Comparison of ENCODE assay signal across 8 cellular contexts in genomic region chr16:727291-727977, GRCh38. TPM values are rescaled to one million over a fixed set of nuclear protein-coding genes. Genes with fewer than 3 reads are reported as not detected.
DNase-seq lines count a peak whose midpoint lies in the region; FAIRE-seq and TF ChIP-seq lines count a peak whose summit lies in the region.

No MANE protein-coding gene starts in this region.

- H2AK5ac ChIP-seq in H1 (ENCODE audit: low read depth, low read length) (0 out of 2 replicates have a peak overlapping the region, but pooled peaks have one; percentile 75), neuronal stem cell (ENCODE audit: low read depth, low read length) (peak overlapping the region; percentile 99)

- WGBS in H1 (ENCODE audit: extremely low coverage in 1 of 2, insufficient coverage in 1 of 2, insufficient read length in 1 of 2, insufficient replicate concordance in 2 of 2, low coverage in 1 of 2, low lambda C conversion rate in 2 of 2, missing lambda C conversion rate in 1 of 2), 2 experiments, result 2% methylated on average over 28 of the region's 61 CpGs; no CpG with 5 or more reads in 1 of the 2 experiments
- no CpG with 5 or more reads among the region's 61 CpGs for WGBS in neuronal stem cell (ENCODE audit: extremely low coverage in 2 of 2, insufficient read length in 2 of 2, insufficient replicate concordance in 1 of 2), 2 donors

- H3K4me3 ChIP-seq in H1 (ENCODE audit: extremely low read depth in 1 of 4, insufficient read depth in 2 of 4, low read depth in 3 of 4, low read length in 4 of 4) (peak overlapping the region; percentile 33 to 83 (median 46)), neuronal stem cell (ENCODE audit: low read length in 2 of 2) (peak overlapping the region; percentile 45 to 81)

- H3K36me3 ChIP-seq in H1 (ENCODE audit: control insufficient read depth in 2 of 4, insufficient read depth in 4 of 4, low read length in 3 of 4) (no peaks in the 10 kb centered on the region), neuronal stem cell (replicated peaks in 1 of 2; ENCODE audit: control insufficient read depth in 2 of 2, insufficient read depth in 2 of 2, low read length in 2 of 2) (peaks cover 7 to 14% of the 10 kb centered on the region in 2 donors)

- no peak for FAIRE-seq in H1 (lab: Jason Lieb, UNC)

- no peaks in the 10 kb centered on the region for H3K79me2 ChIP-seq in H1 (ENCODE audit: control insufficient read depth in 1 of 2, insufficient read depth in 2 of 2, low read length in 2 of 2)

- peaks cover under 1 to 14% of the 10 kb centered on the region in 2 experiments for H4K20me1 ChIP-seq in H1 (replicated peaks in 1 of 2; ENCODE audit: control insufficient read depth in 1 of 2, insufficient read depth in 2 of 2, low read length in 2 of 2)

- H3K9ac ChIP-seq in H1 (replicated peaks in 1 of 4; ENCODE audit: extremely low read depth in 1 of 4, low read depth in 3 of 4, low read length in 3 of 4), result peak overlapping the region in 2 of 4 experiments; percentile 22 to 37; a peak in 3 of 7 replicates
- H3K9ac ChIP-seq in neuronal stem cell (ENCODE audit: low read depth, low read length, poor library complexity), result peak overlapping the region; percentile 95

- H3K4me1 Mint-ChIP-seq in activated CD4-positive, alpha-beta T cell treated with anti-CD3 and anti-CD28 coated beads, Interleukin-2, amount 10 ng/mL, durations not matched to agents 7 days and 5 days, result no peaks in the 10 kb centered on the region

- H3K27me3 Mint-ChIP-seq in activated CD4-positive, alpha-beta T cell treated with anti-CD3 and anti-CD28 coated beads, Interleukin-2, amount 10 ng/mL, durations not matched to agents 7 days and 5 days, result no peaks in the 10 kb centered on the region

- no peak overlapping the region for H2BK15ac ChIP-seq in H1 (ENCODE audit: low read length)
- peak overlapping the region; percentile 94 for H2BK15ac ChIP-seq in neuronal stem cell (ENCODE audit: low read length)

- H3K9me3 ChIP-seq in H1 (ENCODE audit: insufficient read depth in 2 of 2, low read depth in 1 of 2, low read length in 1 of 2), result no peaks in the 10 kb centered on the region
- no peaks in the 10 kb centered on the region for H3K9me3 ChIP-seq in neuronal stem cell (replicated peaks in 1 of 2; ENCODE audit: control insufficient read depth in 2 of 2, insufficient read depth in 1 of 2, low read depth in 1 of 2, low read length in 2 of 2)

- peaks cover 19% of the 10 kb centered on the region; the same call in 1 of the 2 replicates for H3K23me2 ChIP-seq in H1 (ENCODE audit: low read depth, low read length)

- H2BK12ac ChIP-seq in H1 (ENCODE audit: low read depth, low read length) (no peak overlapping the region; the same call in 1 of the 2 replicates), neuronal stem cell (ENCODE audit: low read length) (peak overlapping the region; percentile 95)

- H4K5ac ChIP-seq in H1 (ENCODE audit: insufficient read length, low read depth, low read length), result no peak overlapping the region

- H3K9me3 Mint-ChIP-seq in activated CD4-positive, alpha-beta T cell treated with anti-CD3 and anti-CD28 coated beads, Interleukin-2, amount 10 ng/mL, durations not matched to agents 7 days and 5 days, result no peaks in the 10 kb centered on the region

- no peak for TF ChIP-seq EP300 in H1 (IDR thresholded peaks at IDR 0.05; ENCODE audit: borderline replicate concordance in 1 of 2, low read depth in 2 of 2, low read length in 2 of 2)

- POLR2A ChIA-PET in activated CD4-positive, alpha-beta T cell treated with anti-CD3 and anti-CD28 coated beads, Interleukin-2, amount 10 ng/mL, durations not matched to agents 7 days and 5 days (lab: Charles Lee), result no interaction called here
- POLR2A ChIA-PET in H1 (lab: Charles Lee; ENCODE audit: partially characterized antibody), result interaction anchor here (0.8 to 23.0 kb wide), 10 partner anchors 11 to 76 kb away, joined by 3 to 353 read pairs (median 4); partner anchors contain the start of genes ANTKMT, CCDC78, CHTF18 and CIAO3

- no peak overlapping the region for H2BK120ac ChIP-seq in H1 (replicated peaks; ENCODE audit: low read depth, low read length)
- no peak overlapping the region for H2BK120ac ChIP-seq in neuronal stem cell (ENCODE audit: low read depth, low read length)

- H3K79me1 ChIP-seq in H1 (ENCODE audit: low read depth, low read length) (no peaks in the 10 kb centered on the region), neuronal stem cell (ENCODE audit: low read depth, low read length) (peaks cover 8% of the 10 kb centered on the region)

- CTCF ChIA-PET in activated CD4-positive, alpha-beta T cell treated with anti-CD3 and anti-CD28 coated beads, Interleukin-2, amount 10 ng/mL, durations not matched to agents 7 days and 5 days (lab: Charles Lee), result interaction anchor here (0.9 to 2.6 kb wide), 5 partner anchors 8 to 58 kb away, joined by 3 to 9 read pairs (median 5); no protein-coding TSS in a partner anchor
- CTCF ChIA-PET in H1 (lab: Charles Lee; ENCODE audit: partially characterized antibody), result interaction anchor here (32.4 to 35.8 kb wide), 3 partner anchors 9 to 57 kb away, joined by 424 to 977 read pairs (median 977); partner anchors contain the start of genes ANTKMT, CCDC78, CHTF18 and CIAO3

- 0 out of 2 replicates have a peak overlapping the region, but pooled peaks have one; percentile 80 for H2BK20ac ChIP-seq in H1 (ENCODE audit: low read length)

- H3K23ac ChIP-seq in H1 (ENCODE audit: insufficient read length) (no peak overlapping the region), neuronal stem cell (ENCODE audit: low read depth, low read length, poor library complexity) (peak overlapping the region; percentile 99)

- H3K56ac ChIP-seq in H1 (replicated peaks; ENCODE audit: insufficient read length, low read depth, low read length), result no peak overlapping the region

- H2BK5ac ChIP-seq in H1 (ENCODE audit: low read depth, low read length) (0 out of 2 replicates have a peak overlapping the region, but pooled peaks have one; percentile 24), neuronal stem cell (ENCODE audit: low read length) (peak overlapping the region; percentile 82)

- H4K91ac ChIP-seq in H1 (replicated peaks; ENCODE audit: insufficient read length, low read length), result peak overlapping the region; percentile 93
- H4K91ac ChIP-seq in neuronal stem cell (ENCODE audit: low read depth, low read length, poor library complexity), result no peak overlapping the region

- H3K4me2 ChIP-seq in H1 (ENCODE audit: insufficient read depth in 1 of 2, low read depth in 2 of 2, low read length in 2 of 2) (peak overlapping the region; percentile 93 to 99), neuronal stem cell (ENCODE audit: insufficient read depth, low read length, poor library complexity, severe bottlenecking) (peak overlapping the region; percentile 97)

- peak overlapping the region; percentile 60 for H3K18ac ChIP-seq in H1 (ENCODE audit: extremely low read depth, low read length)
- H3K18ac ChIP-seq in neuronal stem cell (ENCODE audit: low read length), result peak overlapping the region; percentile 97

- peaks cover 0 to 16% (median 5%) of the 10 kb centered on the region in 4 experiments; a peak in 4 of 7 replicates for H3K27me3 ChIP-seq in H1 (replicated peaks in 1 of 4; ENCODE audit: control insufficient read depth in 3 of 4, extremely low read depth in 1 of 4, insufficient read depth in 3 of 4, low read length in 3 of 4)
- peaks cover 0 to 16% (median 0%) of the 10 kb centered on the region in 3 experiments for H3K27me3 ChIP-seq in neuronal stem cell (ENCODE audit: control insufficient read depth in 3 of 3, insufficient read depth in 3 of 3, low read depth in 1 of 3, low read length in 3 of 3)

- H4K8ac ChIP-seq in H1 (ENCODE audit: extremely low read depth, insufficient read depth, low read length), result peak overlapping the region; percentile 68; the same call in 1 of the 2 replicates
- H4K8ac ChIP-seq in neuronal stem cell (ENCODE audit: low read depth, low read length), result peak overlapping the region; percentile 72

- peak; percentile 31 for DNase-seq in activated CD4-positive, alpha-beta T cell treated with anti-CD3 and anti-CD28 coated beads, Interleukin-2, amount 10 ng/mL, durations not matched to agents 7 days and 5 days
- DNase-seq in activated CD4-positive, alpha-beta T cell treated with anti-CD3 and anti-CD28 coated beads for 4 hours, result no peak
- DNase-seq in RKO (ENCODE audit: low spot score) (peak; percentile 77), H1 (ENCODE audit: low read depth in 1 of 2, low spot score in 2 of 2) (no peak), neuronal stem cell (ENCODE audit: low spot score) (no peak), middle frontal gyrus (ENCODE audit: extremely low spot score, low spot score) (no peak), LoVo (ENCODE audit: low spot score) (no peak)
- DNase-seq in stimulated activated CD4-positive, alpha-beta T cell treated with anti-CD3 and anti-CD28 coated beads, Interleukin-2, amount 100 ng/mL, for 48 hours, result no peak

- peak overlapping the region; percentile 48 for H3K4me3 Mint-ChIP-seq in activated CD4-positive, alpha-beta T cell treated with anti-CD3 and anti-CD28 coated beads, Interleukin-2, amount 10 ng/mL, durations not matched to agents 7 days and 5 days

- peaks cover 0 to 14% (median 8%) of the 10 kb centered on the region in 4 experiments; a peak in 5 of 7 replicates for H3K4me1 ChIP-seq in H1 (replicated peaks in 1 of 4; ENCODE audit: control insufficient read depth in 3 of 4, insufficient read depth in 4 of 4, low read length in 3 of 4)
- H3K4me1 ChIP-seq in neuronal stem cell (ENCODE audit: control insufficient read depth in 2 of 2, insufficient read depth in 1 of 2, low read depth in 1 of 2, low read length in 2 of 2), result peaks cover 5 to 11% of the 10 kb centered on the region in 2 donors

- H3K4ac ChIP-seq in H1 (replicated peaks; ENCODE audit: insufficient read length, low read depth, low read length) (peak overlapping the region; percentile 99), neuronal stem cell (ENCODE audit: low read length) (peak overlapping the region; percentile 76)

- no peak overlapping the region for H3K27ac Mint-ChIP-seq in activated CD4-positive, alpha-beta T cell treated with anti-CD3 and anti-CD28 coated beads, Interleukin-2, amount 10 ng/mL, durations not matched to agents 7 days and 5 days

- H3K14ac ChIP-seq in H1 (ENCODE audit: insufficient read length), result no peak overlapping the region
- peak overlapping the region; percentile 99 for H3K14ac ChIP-seq in neuronal stem cell (ENCODE audit: low read length)

- no peak for TF ChIP-seq RAD21 in H1 (IDR thresholded peaks at IDR 0.05 in 1 of 2, conservative IDR thresholded peaks at IDR 0.05 in 1 of 2; ENCODE audit: low read depth in 2 of 2, low read length in 2 of 2)

- 0 out of 3 replicates have a peak, but pooled peaks of 1 of the 2 experiments have one; percentile 8 for TF ChIP-seq POLR2A in H1 (IDR thresholded peaks at IDR 0.05; ENCODE audit: control extremely low read depth in 1 of 2, low read depth in 2 of 2, low read length in 2 of 2)

- H3K27ac ChIP-seq in H1 (ENCODE audit: low read depth, low read length) (peak overlapping the region; percentile 3; the same call in 1 of the 2 replicates), neuronal stem cell (replicated peaks; ENCODE audit: low read length) (no peak overlapping the region)

- no peak overlapping the region for H2AFZ ChIP-seq in H1 (ENCODE audit: low read length)
- H2AFZ ChIP-seq in neuronal stem cell (ENCODE audit: low read length), result peak overlapping the region; percentile 82

- H3K36me3 Mint-ChIP-seq in activated CD4-positive, alpha-beta T cell treated with anti-CD3 and anti-CD28 coated beads, Interleukin-2, amount 10 ng/mL, durations not matched to agents 7 days and 5 days (ENCODE audit: low read depth), result no peaks in the 10 kb centered on the region

- no peak for TF ChIP-seq CTCF in H1 (IDR thresholded peaks at IDR 0.05; ENCODE audit: control extremely low read depth in 1 of 3, insufficient read depth in 1 of 3, low read depth in 1 of 3, low read length in 3 of 3)

RNA-seq across cellular contexts. Expression of gene HAGHL, which starts 0.5 kb away (rescaled TPM):
- 1 to 10 TPM; 5.0 to 5.7 TPM for total RNA-seq in activated CD4-positive, alpha-beta T cell treated with anti-CD3 and anti-CD28 coated beads, Interleukin-2, amount 10 ng/mL, durations not matched to agents 7 days and 5 days
- total RNA-seq in H1 (2021; fragmentation: NEBNext Ultra II Directional; extraction: Animal tissue kit (Norgen Biotek cat#: 25700)), result 23.1 and 26.6 TPM in 2 replicates
- 26.9 and 41.5 TPM in 2 replicates for polyA plus RNA-seq in H1 (2011; rRNA removed)
- 40.3 TPM for polyA plus RNA-seq in H1 (2011; cell fraction: cytosol; rRNA removed)
- 107 TPM for polyA plus RNA-seq in H1 (2011; cell fraction: nucleus; rRNA removed)
- 12.3 to 24.7 TPM (median 23.4 TPM) in 4 replicates for polyA plus RNA-seq in H1 (2012, experiment 1 of 2)
- polyA plus RNA-seq in H1 (2012, experiment 2 of 2), result 11.8 TPM
- polyA plus RNA-seq in H1 (2013, experiment 1 of 2), result 12.5 TPM
- 14.3 TPM for polyA plus RNA-seq in H1 (2013, experiment 2 of 2)
- 2.0 and 3.2 TPM in 2 replicates for polyA minus RNA-seq in H1 (2011; rRNA and poly(A)+ RNA removed)
- 12.3 TPM for polyA minus RNA-seq in H1 (2011; cell fraction: cytosol; rRNA and poly(A)+ RNA removed)
- polyA minus RNA-seq in H1 (2011; cell fraction: nucleus; rRNA and poly(A)+ RNA removed), result 15.1 TPM
- 5.3 TPM for polyA plus RNA-seq in neuronal stem cell (2013, experiment 1 of 2)
- polyA plus RNA-seq in neuronal stem cell (2013, experiment 2 of 2), result 4.6 TPM

RNA-seq across cellular contexts. Expression of gene CCDC78, which starts 1.2 kb away (rescaled TPM):
- 1 to 10 TPM; 1.6 to 2.3 TPM for total RNA-seq in activated CD4-positive, alpha-beta T cell treated with anti-CD3 and anti-CD28 coated beads, Interleukin-2, amount 10 ng/mL, durations not matched to agents 7 days and 5 days
- 8.2 and 8.5 TPM in 2 replicates for total RNA-seq in H1 (2021; fragmentation: NEBNext Ultra II Directional; extraction: Animal tissue kit (Norgen Biotek cat#: 25700))
- 7.1 and 10.9 TPM in 2 replicates for polyA plus RNA-seq in H1 (2011; rRNA removed)
- polyA plus RNA-seq in H1 (2011; cell fraction: cytosol; rRNA removed), result 9.8 TPM
- 90.1 TPM for polyA plus RNA-seq in H1 (2011; cell fraction: nucleus; rRNA removed)
- 7.2 to 12.1 TPM (median 10.1 TPM) in 4 replicates for polyA plus RNA-seq in H1 (2012, experiment 1 of 2)
- polyA plus RNA-seq in H1 (2012, experiment 2 of 2), result 4.7 TPM
- polyA plus RNA-seq in H1 (2013, experiment 1 of 2), result 6.5 TPM
- polyA plus RNA-seq in H1 (2013, experiment 2 of 2), result 6.2 TPM
- 1.3 and 1.4 TPM in 2 replicates for polyA minus RNA-seq in H1 (2011; rRNA and poly(A)+ RNA removed)
- polyA minus RNA-seq in H1 (2011; cell fraction: cytosol; rRNA and poly(A)+ RNA removed), result 2.9 TPM
- polyA minus RNA-seq in H1 (2011; cell fraction: nucleus; rRNA and poly(A)+ RNA removed), result 14.3 TPM
- 1.7 TPM for polyA plus RNA-seq in neuronal stem cell (2013, experiment 1 of 2)
- polyA plus RNA-seq in neuronal stem cell (2013, experiment 2 of 2), result 1.4 TPM

RNA-seq across cellular contexts. Expression of gene ANTKMT, which starts 6.5 kb away (rescaled TPM):
- 1 to 10 TPM; 5.5 to 8.7 TPM for total RNA-seq in activated CD4-positive, alpha-beta T cell treated with anti-CD3 and anti-CD28 coated beads, Interleukin-2, amount 10 ng/mL, durations not matched to agents 7 days and 5 days
- 26.5 and 31.8 TPM in 2 replicates for total RNA-seq in H1 (2021; fragmentation: NEBNext Ultra II Directional; extraction: Animal tissue kit (Norgen Biotek cat#: 25700))
- polyA plus RNA-seq in H1 (2011; rRNA removed), result 26.6 and 50.3 TPM in 2 replicates
- polyA plus RNA-seq in H1 (2011; cell fraction: cytosol; rRNA removed), result 26.8 TPM
- polyA plus RNA-seq in H1 (2011; cell fraction: nucleus; rRNA removed), result 47.4 TPM
- polyA plus RNA-seq in H1 (2012, experiment 1 of 2), result 5.3 to 19.7 TPM (median 15.5 TPM) in 4 replicates
- polyA plus RNA-seq in H1 (2012, experiment 2 of 2), result 9.2 TPM
- polyA plus RNA-seq in H1 (2013, experiment 1 of 2), result 26.3 TPM
- 25.7 TPM for polyA plus RNA-seq in H1 (2013, experiment 2 of 2)
- 0.66 and 1.2 TPM in 2 replicates for polyA minus RNA-seq in H1 (2011; rRNA and poly(A)+ RNA removed)
- polyA minus RNA-seq in H1 (2011; cell fraction: cytosol; rRNA and poly(A)+ RNA removed), result 13.1 TPM
- 15.1 TPM for polyA minus RNA-seq in H1 (2011; cell fraction: nucleus; rRNA and poly(A)+ RNA removed)
- 30.9 TPM for polyA plus RNA-seq in neuronal stem cell (2013, experiment 1 of 2)
- polyA plus RNA-seq in neuronal stem cell (2013, experiment 2 of 2), result 29.0 TPM

RNA-seq across cellular contexts. Expression of gene METRN, which starts 12.5 kb away (rescaled TPM):
- 1 to 10 TPM; 2.5 to 3.0 TPM for total RNA-seq in activated CD4-positive, alpha-beta T cell treated with anti-CD3 and anti-CD28 coated beads, Interleukin-2, amount 10 ng/mL, durations not matched to agents 7 days and 5 days
- 18.7 and 19.1 TPM in 2 replicates for total RNA-seq in H1 (2021; fragmentation: NEBNext Ultra II Directional; extraction: Animal tissue kit (Norgen Biotek cat#: 25700))
- 25.8 and 43.4 TPM in 2 replicates for polyA plus RNA-seq in H1 (2011; rRNA removed)
- polyA plus RNA-seq in H1 (2011; cell fraction: cytosol; rRNA removed), result 39.6 TPM
- polyA plus RNA-seq in H1 (2011; cell fraction: nucleus; rRNA removed), result 64.1 TPM
- 7.7 to 23.1 TPM (median 19.6 TPM) in 4 replicates for polyA plus RNA-seq in H1 (2012, experiment 1 of 2)
- polyA plus RNA-seq in H1 (2012, experiment 2 of 2), result 13.6 TPM
- polyA plus RNA-seq in H1 (2013, experiment 1 of 2), result 11.6 TPM
- 12.0 TPM for polyA plus RNA-seq in H1 (2013, experiment 2 of 2)
- polyA minus RNA-seq in H1 (2011; rRNA and poly(A)+ RNA removed), result 2.6 and 3.7 TPM in 2 replicates
- 10.6 TPM for polyA minus RNA-seq in H1 (2011; cell fraction: cytosol; rRNA and poly(A)+ RNA removed)
- polyA minus RNA-seq in H1 (2011; cell fraction: nucleus; rRNA and poly(A)+ RNA removed), result 13.7 TPM
- polyA plus RNA-seq in neuronal stem cell (2013, experiment 1 of 2), result 105 TPM
- polyA plus RNA-seq in neuronal stem cell (2013, experiment 2 of 2), result 98.3 TPM

RNA-seq across cellular contexts. Expression of gene CIAO3, which starts 13.4 kb away (rescaled TPM):
- 10 to 100 TPM; 39.5 to 39.9 TPM for total RNA-seq in activated CD4-positive, alpha-beta T cell treated with anti-CD3 and anti-CD28 coated beads, Interleukin-2, amount 10 ng/mL, durations not matched to agents 7 days and 5 days
- 20.4 and 21.0 TPM in 2 replicates for total RNA-seq in H1 (2021; fragmentation: NEBNext Ultra II Directional; extraction: Animal tissue kit (Norgen Biotek cat#: 25700))
- 20.0 and 29.6 TPM in 2 replicates for polyA plus RNA-seq in H1 (2011; rRNA removed)
- 22.4 TPM for polyA plus RNA-seq in H1 (2011; cell fraction: cytosol; rRNA removed)
- polyA plus RNA-seq in H1 (2011; cell fraction: nucleus; rRNA removed), result 97.6 TPM
- polyA plus RNA-seq in H1 (2012, experiment 1 of 2), result 14.5 to 22.5 TPM (median 20.0 TPM) in 4 replicates
- polyA plus RNA-seq in H1 (2012, experiment 2 of 2), result 20.5 TPM
- 10.8 TPM for polyA plus RNA-seq in H1 (2013, experiment 1 of 2)
- 10.0 TPM for polyA plus RNA-seq in H1 (2013, experiment 2 of 2)
- polyA minus RNA-seq in H1 (2011; rRNA and poly(A)+ RNA removed), result 17.6 and 21.1 TPM in 2 replicates
- polyA minus RNA-seq in H1 (2011; cell fraction: cytosol; rRNA and poly(A)+ RNA removed), result 21.1 TPM
- polyA minus RNA-seq in H1 (2011; cell fraction: nucleus; rRNA and poly(A)+ RNA removed), result 52.8 TPM
- polyA plus RNA-seq in neuronal stem cell (2013, experiment 1 of 2), result 14.9 TPM
- 15.0 TPM for polyA plus RNA-seq in neuronal stem cell (2013, experiment 2 of 2)

Comparison
In these comparisons a context has a peak if more than half of its experiments do, and no peak if none do; other contexts are left out.
1. DNase-seq: peak in activated CD4-positive, alpha-beta T cell treated with anti-CD3 and anti-CD28 coated beads, Interleukin-2, amount 10 ng/mL, durations not matched to agents 7 days and 5 days (single experiment) and RKO (single experiment); none in activated CD4-positive, alpha-beta T cell treated with anti-CD3 and anti-CD28 coated beads for 4 hours (0 of 2), H1 (0 of 2), neuronal stem cell (single experiment), middle frontal gyrus (single experiment), stimulated activated CD4-positive, alpha-beta T cell treated with anti-CD3 and anti-CD28 coated beads, Interleukin-2, amount 100 ng/mL, for 48 hours (0 of 2) and LoVo (single experiment).